ENCODE assay signal across 9 cellular contexts in the genomic region with DNA sequence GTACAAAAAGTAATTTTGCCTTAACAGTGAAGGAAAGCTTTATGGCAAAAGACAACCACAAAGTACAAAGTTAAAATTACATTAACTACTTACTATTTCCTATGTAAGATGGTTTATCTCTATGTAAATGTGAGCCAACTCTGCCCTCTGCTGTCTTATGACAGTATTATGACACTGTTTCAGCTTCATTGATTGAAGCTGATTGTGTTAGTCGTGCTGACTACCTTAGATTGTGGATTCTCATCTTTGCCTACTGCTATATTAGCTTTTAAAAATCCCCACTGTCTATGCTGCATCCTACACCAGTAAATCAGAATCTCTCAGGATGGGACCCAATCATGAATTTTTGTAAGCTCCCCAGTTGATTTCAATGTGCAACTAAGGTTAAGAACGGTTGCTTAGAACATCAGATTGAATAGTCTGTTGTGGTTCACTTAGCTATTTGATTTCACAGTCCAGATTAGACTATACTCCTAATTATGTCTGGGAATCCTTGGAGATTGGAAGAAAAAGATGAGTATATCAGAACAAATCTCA. TPM values are rescaled to one million over a fixed set of nuclear protein-coding genes. Genes with fewer than 3 reads are reported as not detected.
DNase-seq lines count a peak whose midpoint lies in the region; ATAC-seq and TF ChIP-seq lines count a peak whose summit lies in the region.
"Had no signal": no experiment of that assay in that cellular context is flagged by ENCODE, and none has a peak within 500 bp of the region (broad histone marks: within the 10 kb centered on the region; RNA-seq: fewer than 3 reads in every experiment).

No MANE protein-coding gene starts in this region.

- no peaks in the 10 kb centered on the region for H3K9me3 ChIP-seq in Loucy (ENCODE audit: insufficient read depth, low read depth, low read length)

- no peak overlapping the region for H2BK15ac ChIP-seq in mesendoderm (replicated peaks; ENCODE audit: low read depth)

- H2BK120ac ChIP-seq in mesendoderm (ENCODE audit: low read depth, low read length) = no peak overlapping the region

- no peak overlapping the region for H3K4ac ChIP-seq in mesendoderm (ENCODE audit: low read depth, low read length)

- no peak overlapping the region for H3K27ac ChIP-seq in mesendoderm (ENCODE audit: low read depth, low read length)

- no peaks in the 10 kb centered on the region for H3K79me1 ChIP-seq in mesendoderm (ENCODE audit: low read length)

- no peaks in the 10 kb centered on the region for H3K9me2 ChIP-seq in Loucy (replicated peaks; ENCODE audit: low read depth, low read length)

- H3K9ac ChIP-seq in Loucy (ENCODE audit: low read depth, low read length, poor library complexity, severe bottlenecking) = no peak overlapping the region
- no peak overlapping the region for H3K9ac ChIP-seq in mesendoderm (ENCODE audit: low read length)

- H3K4me2 ChIP-seq in Loucy (ENCODE audit: low read depth, low read length, poor library complexity, severe bottlenecking) (no peak overlapping the region), mesendoderm (ENCODE audit: low read length) (no peak overlapping the region)

- H3K4me3 ChIP-seq in AG04449 (ENCODE audit: low read depth, low read length) (no peak overlapping the region), Loucy (ENCODE audit: low read length, poor library complexity, severe bottlenecking) (no peak overlapping the region), mesendoderm (ENCODE audit: low read length) (no peak overlapping the region)

- no CpG with 5 or more reads among the region's 2 CpGs for WGBS in mesendoderm (ENCODE audit: extremely low coverage, insufficient coverage, low lambda C conversion rate)

- H3K4me1 ChIP-seq in Loucy (ENCODE audit: insufficient read depth, low read length, poor library complexity, severe bottlenecking) (no peaks in the 10 kb centered on the region), mesendoderm (ENCODE audit: control insufficient read depth, low read depth, low read length) (no peaks in the 10 kb centered on the region)

- no peak overlapping the region for H4K8ac ChIP-seq in mesendoderm (ENCODE audit: low read depth, low read length)

- no peak overlapping the region for H3K56ac ChIP-seq in mesendoderm (ENCODE audit: low read length)

- ATAC-seq in HG03139 (IDR thresholded peaks at IDR 0.05; ENCODE audit: unreplicated experiment) = no peak

- H3F3A ChIP-seq in Loucy (ENCODE audit: low read depth) = no peaks in the 10 kb centered on the region

- DNase-seq in AG04449 (ENCODE audit: low read depth, low spot score) (peak; percentile 38), EH (ENCODE audit: low read depth) (peak; percentile 72), RPMI7951 (ENCODE audit: low read depth) (peak; percentile 55), dermis microvascular lymphatic vessel endothelial cell (ENCODE audit: low read depth in 2 of 2) (peak; percentile 70 to 75), mesendoderm (peak; percentile 70), islet precursor cell (no peak)

- H3K18ac ChIP-seq in mesendoderm (ENCODE audit: low read length) = no peak overlapping the region

- H2AFZ ChIP-seq in Loucy (ENCODE audit: low read length) = no peak overlapping the region

- CTCF ChIA-PET in AG04449 (lab: Yijun Ruan, JAX) = interaction anchor here (0.7 to 10.3 kb wide), 72 partner anchors 9 to 550 kb away, joined by 3 to 419 read pairs (median 6); a partner anchor contains a TSS

- POLR2A ChIA-PET in AG04449 (lab: Yijun Ruan, JAX) = interaction anchor here (1.3 kb wide), 1 partner anchor 69 kb away, joined by 3 read pairs; no protein-coding TSS in a partner anchor

- H2AK5ac ChIP-seq in mesendoderm (ENCODE audit: low read length) = no peak overlapping the region

- H4K20me1 ChIP-seq in Loucy (ENCODE audit: insufficient read depth, low read length, poor library complexity, severe bottlenecking) = no peaks in the 10 kb centered on the region

- no peaks in the 10 kb centered on the region for H3K27me3 ChIP-seq in Loucy (ENCODE audit: insufficient read depth, low read length, poor library complexity, severe bottlenecking)
- no peaks in the 10 kb centered on the region for H3K27me3 ChIP-seq in mesendoderm (ENCODE audit: insufficient read depth, low read length, poor library complexity)

- no peak overlapping the region for H3K23ac ChIP-seq in mesendoderm (ENCODE audit: low read length)

- H3K36me3 ChIP-seq in Loucy (ENCODE audit: insufficient read depth, low read length) (no peaks in the 10 kb centered on the region), mesendoderm (ENCODE audit: control insufficient read depth, insufficient read depth, low read length) (no peaks in the 10 kb centered on the region)

- H4K5ac ChIP-seq in mesendoderm (ENCODE audit: low read length) = no peak overlapping the region

- no peak overlapping the region for H2BK5ac ChIP-seq in mesendoderm (ENCODE audit: low read length)

- H3K79me2 ChIP-seq in Loucy (ENCODE audit: insufficient read depth, low read length) (no peaks in the 10 kb centered on the region), mesendoderm (ENCODE audit: control insufficient read depth, insufficient read depth, low read length) (no peaks in the 10 kb centered on the region)

- peak; percentile 38 for TF ChIP-seq CTCF in AG04449 (IDR thresholded peaks at IDR 0.05; ENCODE audit: insufficient read depth, low read length, missing control alignments)
- peak; percentile 78 for TF ChIP-seq CTCF in Loucy (conservative IDR thresholded peaks at IDR 0.05; ENCODE audit: low read length)

RNA-seq across cellular contexts. Expression of a gene that starts 12.2 kb away (rescaled TPM):
- 0.84 and 1.2 TPM in 2 replicates for total RNA-seq in RPMI7951 (2014; rRNA removed; shearing (Covaris generic))
- total RNA-seq in dermis microvascular lymphatic vessel endothelial cell = under 0.01 and 0.13 TPM in 2 replicates
- 0.21 TPM for polyA plus RNA-seq in mesendoderm (2013, experiment 1 of 2)
- polyA plus RNA-seq in mesendoderm (2013, experiment 2 of 2) = 0.22 TPM

RNA-seq across cellular contexts. Expression of a gene that starts 22.3 kb away (rescaled TPM):
- total RNA-seq in RPMI7951 (2014; rRNA removed; shearing (Covaris generic)) = 55.1 and 62.2 TPM in 2 replicates
- total RNA-seq in dermis microvascular lymphatic vessel endothelial cell = 35.7 and 52.6 TPM in 2 replicates
- 72.3 TPM for polyA plus RNA-seq in mesendoderm (2013, experiment 1 of 2)
- 79.8 TPM for polyA plus RNA-seq in mesendoderm (2013, experiment 2 of 2)

RNA-seq across cellular contexts. Expression of a gene that starts 50.6 kb away (rescaled TPM):
- not detected in 2 replicates for total RNA-seq in RPMI7951 (2014; rRNA removed; shearing (Covaris generic))
- total RNA-seq in dermis microvascular lymphatic vessel endothelial cell = not detected in 2 replicates
- polyA plus RNA-seq in mesendoderm (2013, experiment 1 of 2) = 1.2 TPM
- polyA plus RNA-seq in mesendoderm (2013, experiment 2 of 2) = 1.1 TPM
- total RNA-seq: mononuclear cell had no signal
